11 cellular contexts compared by ENCODE assay signal in genomic region chrX:23634181-23634580, GRCh38. TPM values are rescaled to one million over a fixed set of nuclear protein-coding genes. Genes with fewer than 3 reads are reported as not detected.
DNase-seq lines count a peak whose midpoint lies in the region; ATAC-seq and TF ChIP-seq lines count a peak whose summit lies in the region.
"Had no signal": no experiment of that assay in that cellular context is flagged by ENCODE, and none has a peak within 500 bp of the region (broad histone marks: within the 10 kb centered on the region; RNA-seq: fewer than 3 reads in every experiment).

No MANE protein-coding gene starts in this region.

- no peaks in the 10 kb centered on the region for H3F3A ChIP-seq in smooth muscle cell (ENCODE audit: low read depth)

- peak; percentile 20 for TF ChIP-seq CTCF in activated CD8-positive, alpha-beta T cell treated with anti-CD3 and anti-CD28 coated beads for 36 hours (IDR thresholded peaks at IDR 0.05)
- TF ChIP-seq CTCF in smooth muscle cell (IDR thresholded peaks at IDR 0.05; ENCODE audit: borderline replicate concordance, insufficient read depth, poor library complexity, severe bottlenecking) (peak; percentile 34), spleen (IDR thresholded peaks at IDR 0.05 in 8 of 11, conservative IDR thresholded peaks at IDR 0.05 in 3 of 11) (no peak), esophagus muscularis mucosa (IDR thresholded peaks at IDR 0.05) (no peak)

- H3K27ac ChIP-seq in smooth muscle cell (ENCODE audit: low read depth), result no peak overlapping the region
- H3K27ac ChIP-seq in spleen, result no peak overlapping the region
- no peak overlapping the region for H3K27ac ChIP-seq in esophagus muscularis mucosa (replicated peaks in 1 of 4)

- H4K20me1 ChIP-seq in smooth muscle cell (ENCODE audit: low read depth), result no peaks in the 10 kb centered on the region

- no peak for TF ChIP-seq EP300 in esophagus muscularis mucosa (IDR thresholded peaks at IDR 0.05)

- H3K27me3 Mint-ChIP-seq in activated CD8-positive, alpha-beta T cell treated with anti-CD3 and anti-CD28 coated beads for 36 hours, result no peaks in the 10 kb centered on the region
- peaks cover 3% of the 10 kb centered on the region for H3K27me3 Mint-ChIP-seq in activated CD8-positive, alpha-beta T cell treated with anti-CD3 and anti-CD28 coated beads, Interleukin-2, amount 10 ng/mL, durations not matched to agents 7 days and 5 days (ENCODE audit: low read depth)

- POLR2A ChIA-PET in activated CD8-positive, alpha-beta T cell treated with anti-CD3 and anti-CD28 coated beads for 36 hours (lab: Charles Lee), result no interaction called here
- POLR2A ChIA-PET in activated CD8-positive, alpha-beta T cell treated with anti-CD3 and anti-CD28 coated beads, Interleukin-2, amount 10 ng/mL, durations not matched to agents 7 days and 5 days (lab: Charles Lee), result no interaction called here

- no peaks in the 10 kb centered on the region for H3K9me3 Mint-ChIP-seq in activated CD8-positive, alpha-beta T cell treated with anti-CD3 and anti-CD28 coated beads for 36 hours
- H3K9me3 Mint-ChIP-seq in activated CD8-positive, alpha-beta T cell treated with anti-CD3 and anti-CD28 coated beads, Interleukin-2, amount 10 ng/mL, durations not matched to agents 7 days and 5 days (ENCODE audit: insufficient read depth), result no peaks in the 10 kb centered on the region

- no peak for DNase-seq in activated CD8-positive, alpha-beta T cell treated with anti-CD3 and anti-CD28 coated beads for 36 hours
- DNase-seq in activated CD8-positive, alpha-beta T cell treated with anti-CD3 and anti-CD28 coated beads, Interleukin-2, amount 10 ng/mL, durations not matched to agents 7 days and 5 days, result no peak
- DNase-seq in NCI-H748 (lab: John Stamatoyannopoulos, UW; ENCODE audit: unreplicated experiment) (peak; percentile 17), dermis blood vessel endothelial cell (peak; percentile 19), smooth muscle cell (lab: John Stamatoyannopoulos, UW; ENCODE audit: unreplicated experiment) (no peak), spleen (no peak), esophagus muscularis mucosa (ENCODE audit: extremely low spot score) (no peak), RPMI8226 (no peak)
- DNase-seq: AML-193; central memory CD4-positive, alpha-beta T cell; head of caudate nucleus had no signal

- WGBS in smooth muscle cell (ENCODE audit: low lambda C conversion rate), result 48% methylated on average over 1 of the region's 1 CpG
- WGBS in spleen, 5 donors, result 5 to 36% (median 23%) methylated on average over 1 of the region's 1 CpG
- WGBS in esophagus muscularis mucosa, result 18% methylated on average over 1 of the region's 1 CpG

- intact Hi-C loops in activated CD8-positive, alpha-beta T cell treated with anti-CD3 and anti-CD28 coated beads for 36 hours (cut with micrococcal nuclease), result no loop called here
- intact Hi-C loops in spleen (cut with DNase I; ENCODE audit: low total_unique reads), result no loop called here
- intact Hi-C loops in esophagus muscularis mucosa (cut with DNase I), result no loop called here

- no peaks in the 10 kb centered on the region for H3K4me1 Mint-ChIP-seq in activated CD8-positive, alpha-beta T cell treated with anti-CD3 and anti-CD28 coated beads for 36 hours (ENCODE audit: low read depth)
- no peaks in the 10 kb centered on the region for H3K4me1 Mint-ChIP-seq in activated CD8-positive, alpha-beta T cell treated with anti-CD3 and anti-CD28 coated beads, Interleukin-2, amount 10 ng/mL, durations not matched to agents 7 days and 5 days (ENCODE audit: low read depth)

- no peak overlapping the region for H2AFZ ChIP-seq in smooth muscle cell (ENCODE audit: low read depth)

- H3K9me3 ChIP-seq in smooth muscle cell (replicated peaks; ENCODE audit: low read depth) (no peaks in the 10 kb centered on the region), spleen (no peaks in the 10 kb centered on the region), esophagus muscularis mucosa (no peaks in the 10 kb centered on the region)

- H3K27me3 ChIP-seq in smooth muscle cell (ENCODE audit: low read depth) (no peaks in the 10 kb centered on the region), spleen (replicated peaks in 1 of 7) (peaks cover 0 to 4% (median 0%) of the 10 kb centered on the region in 7 donors), esophagus muscularis mucosa (no peaks in the 10 kb centered on the region)

- no peak for TF ChIP-seq POLR2A in spleen (IDR thresholded peaks at IDR 0.05)
- no peak for TF ChIP-seq POLR2A in esophagus muscularis mucosa (IDR thresholded peaks at IDR 0.05; ENCODE audit: low read depth)

- no peaks in the 10 kb centered on the region for H3K36me3 Mint-ChIP-seq in activated CD8-positive, alpha-beta T cell treated with anti-CD3 and anti-CD28 coated beads for 36 hours (ENCODE audit: low read depth)
- H3K36me3 Mint-ChIP-seq in activated CD8-positive, alpha-beta T cell treated with anti-CD3 and anti-CD28 coated beads, Interleukin-2, amount 10 ng/mL, durations not matched to agents 7 days and 5 days (ENCODE audit: low read depth), result no peaks in the 10 kb centered on the region

- H3K4me2 ChIP-seq in smooth muscle cell, result no peak overlapping the region

- no peak overlapping the region for H3K9ac ChIP-seq in smooth muscle cell (ENCODE audit: low read depth)

- CTCF ChIA-PET in activated CD8-positive, alpha-beta T cell treated with anti-CD3 and anti-CD28 coated beads for 36 hours (lab: Charles Lee), result no interaction called here
- CTCF ChIA-PET in activated CD8-positive, alpha-beta T cell treated with anti-CD3 and anti-CD28 coated beads, Interleukin-2, amount 10 ng/mL, durations not matched to agents 7 days and 5 days (lab: Charles Lee), result interaction anchor here (2.6 kb wide), 1 partner anchor 268 kb away, joined by 5 read pairs; no protein-coding TSS in a partner anchor

- no peaks in the 10 kb centered on the region for H3K79me2 ChIP-seq in smooth muscle cell (ENCODE audit: low read depth)

- H3K4me3 ChIP-seq in smooth muscle cell (no peak overlapping the region), spleen (no peak overlapping the region), esophagus muscularis mucosa (no peak overlapping the region)

- no peak for ATAC-seq in activated CD8-positive, alpha-beta T cell treated with anti-CD3 and anti-CD28 coated beads for 36 hours
- no peak for ATAC-seq in activated CD8-positive, alpha-beta T cell treated with anti-CD3 and anti-CD28 coated beads, Interleukin-2, amount 10 ng/mL, durations not matched to agents 7 days and 5 days

- H3K27ac Mint-ChIP-seq in activated CD8-positive, alpha-beta T cell treated with anti-CD3 and anti-CD28 coated beads for 36 hours, result no peak overlapping the region
- H3K27ac Mint-ChIP-seq in activated CD8-positive, alpha-beta T cell treated with anti-CD3 and anti-CD28 coated beads, Interleukin-2, amount 10 ng/mL, durations not matched to agents 7 days and 5 days, result no peak overlapping the region

- H3K4me1 ChIP-seq in smooth muscle cell (ENCODE audit: low read depth), result no peaks in the 10 kb centered on the region
- no peaks in the 10 kb centered on the region for H3K4me1 ChIP-seq in spleen
- no peaks in the 10 kb centered on the region for H3K4me1 ChIP-seq in esophagus muscularis mucosa

- H3K36me3 ChIP-seq in smooth muscle cell (ENCODE audit: low read depth) (no peaks in the 10 kb centered on the region), spleen (no peaks in the 10 kb centered on the region), esophagus muscularis mucosa (no peaks in the 10 kb centered on the region)

- no peak overlapping the region for H3K4me3 Mint-ChIP-seq in activated CD8-positive, alpha-beta T cell treated with anti-CD3 and anti-CD28 coated beads for 36 hours
- no peak overlapping the region for H3K4me3 Mint-ChIP-seq in activated CD8-positive, alpha-beta T cell treated with anti-CD3 and anti-CD28 coated beads, Interleukin-2, amount 10 ng/mL, durations not matched to agents 7 days and 5 days

RNA-seq across cellular contexts. Expression of gene PRDX4, which starts 33.1 kb away (rescaled TPM):
- 10 to 100 TPM; 39.6 to 42.0 TPM for total RNA-seq in activated CD8-positive, alpha-beta T cell treated with anti-CD3 and anti-CD28 coated beads for 36 hours
- 10 to 100 TPM; 29.3 to 32.3 TPM for total RNA-seq in activated CD8-positive, alpha-beta T cell treated with anti-CD3 and anti-CD28 coated beads, Interleukin-2, amount 10 ng/mL, durations not matched to agents 7 days and 5 days
- total RNA-seq in dermis blood vessel endothelial cell (127 and 222 TPM in 2 replicates), smooth muscle cell (768 and 853 TPM in 2 replicates), spleen (100 to 1,000 TPM in 1 of 7 donors, 10 to 100 TPM in 6; 28.1 to 107 (median 38.7) TPM), esophagus muscularis mucosa (100 to 1,000 TPM in 2 of 4 donors, 10 to 100 TPM in 2; 64.6 to 120 (median 90.3) TPM)
- polyA plus RNA-seq in smooth muscle cell (731 and 868 TPM in 2 replicates), spleen (10 to 100 TPM; 13.5 to 39.2 (median 34.1) TPM)

Comparison
In these comparisons a context has a peak if more than half of its experiments do, and no peak if none do; other contexts are left out.
1. DNase-seq: peak in NCI-H748 (single experiment) and dermis blood vessel endothelial cell (single experiment); none in activated CD8-positive, alpha-beta T cell treated with anti-CD3 and anti-CD28 coated beads for 36 hours (single experiment), activated CD8-positive, alpha-beta T cell treated with anti-CD3 and anti-CD28 coated beads, Interleukin-2, amount 10 ng/mL, durations not matched to agents 7 days and 5 days (single experiment), smooth muscle cell (single experiment), spleen (single experiment), esophagus muscularis mucosa (single experiment) and RPMI8226 (single experiment).
2. CTCF ChIP-seq: peak in activated CD8-positive, alpha-beta T cell treated with anti-CD3 and anti-CD28 coated beads for 36 hours (single experiment) and smooth muscle cell (single experiment); none in spleen (0 of 11) and esophagus muscularis mucosa (0 of 3).